Comparison of ENCODE assay signal across 29 cellular contexts in genomic region chr13:65026505-65026904, GRCh38.
"Had no signal": no experiment of that assay in that cellular context is flagged by ENCODE, and none has a peak within 500 bp of the region (broad histone marks: within the 10 kb centered on the region; RNA-seq: fewer than 3 reads in every experiment).

No MANE protein-coding gene starts in this region.

- H3K27ac ChIP-seq: stomach, suprapubic skin, testis, thoracic aorta, thyroid gland, tibial artery, tibial nerve, transverse colon, upper lobe of left lung, upper lobe of right lung, uterus, vagina had no signal

- ATAC-seq: stimulated activated effector memory CD8-positive, alpha-beta T cell treated with anti-CD3 and anti-CD28 coated beads, Interleukin-12 subunit alpha, Interleukin-12 subunit beta, amount 100 ng/mL, for 72 hours; stimulated activated memory B cell treated with anti-CD40 and anti-IgM and Interleukin-4, amounts not matched to agents 10 μg/mL and 1 μg/mL and 100 μg/mL, for 72 hours; stimulated activated naive B cell treated with anti-CD40 and anti-IgM and Interleukin-4, amounts not matched to agents 10 μg/mL and 1 μg/mL and 100 μg/mL, for 72 hours; stimulated activated naive CD8-positive, alpha-beta T cell treated with anti-CD3 and anti-CD28 coated beads, Interleukin-15, amount 100 ng/mL, for 72 hours; stimulated activated naive CD8-positive, alpha-beta T cell treated with anti-CD3 and anti-CD28 coated beads, Interleukin-15, Interleukin-2, amounts not matched to agents 100 U/mL and 50 U/mL, for 24 hours; upper lobe of right lung had no signal

- H3K36me3 ChIP-seq: stomach, suprapubic skin, thoracic aorta, thyroid gland, tibial artery, tibial nerve, transverse colon, upper lobe of left lung, upper lobe of right lung, uterus, vagina had no signal

- FAIRE-seq: urothelium cell line had no signal

- H3K27ac Mint-ChIP-seq: stimulated activated effector memory CD8-positive, alpha-beta T cell treated with anti-CD3 and anti-CD28 coated beads, Interleukin-12 subunit alpha, Interleukin-12 subunit beta, amount 100 ng/mL, for 72 hours; stimulated activated memory B cell treated with anti-CD40 and anti-IgM and Interleukin-4, amounts not matched to agents 10 μg/mL and 1 μg/mL and 100 μg/mL, for 72 hours; stimulated activated naive B cell treated with anti-CD40 and anti-IgM and Interleukin-4, amounts not matched to agents 10 μg/mL and 1 μg/mL and 100 μg/mL, for 72 hours; stimulated activated naive CD8-positive, alpha-beta T cell treated with anti-CD3 and anti-CD28 coated beads, Interleukin-15, amount 100 ng/mL, for 72 hours; stimulated activated naive CD8-positive, alpha-beta T cell treated with anti-CD3 and anti-CD28 coated beads, Interleukin-15, Interleukin-2, amounts not matched to agents 100 ng/mL and 50 ng/mL, for 24 hours; type B pancreatic cell had no signal

- H3K4me3 Mint-ChIP-seq: stimulated activated effector memory CD8-positive, alpha-beta T cell treated with anti-CD3 and anti-CD28 coated beads, Interleukin-12 subunit alpha, Interleukin-12 subunit beta, amount 100 ng/mL, for 72 hours; stimulated activated memory B cell treated with anti-CD40 and anti-IgM and Interleukin-4, amounts not matched to agents 10 μg/mL and 1 μg/mL and 100 μg/mL, for 72 hours; stimulated activated naive B cell treated with anti-CD40 and anti-IgM and Interleukin-4, amounts not matched to agents 10 μg/mL and 1 μg/mL and 100 μg/mL, for 72 hours; stimulated activated naive CD8-positive, alpha-beta T cell treated with anti-CD3 and anti-CD28 coated beads, Interleukin-15, amount 100 ng/mL, for 72 hours; stimulated activated naive CD8-positive, alpha-beta T cell treated with anti-CD3 and anti-CD28 coated beads, Interleukin-15, Interleukin-2, amounts not matched to agents 100 ng/mL and 50 ng/mL, for 24 hours; type B pancreatic cell had no signal

- DNase-seq: stimulated activated CD4-positive, alpha-beta T cell treated with anti-CD3 and anti-CD28 coated beads, Interleukin-2, amount 100 ng/mL, for 48 hours; stimulated activated CD4-positive, alpha-beta T cell treated with anti-CD3 and anti-CD28 coated beads, Interleukin-4, amount 100 ng/mL, for 1 hour; stimulated activated CD4-positive, alpha-beta T cell treated with anti-CD3 and anti-CD28 coated beads, Interleukin-4, amount 100 ng/mL, for 24 hours; stimulated activated CD4-positive, alpha-beta T cell treated with anti-CD3 and anti-CD28 coated beads, Interleukin-4, amount 100 ng/mL, for 4 hours; stimulated activated CD8-positive, alpha-beta memory T cell treated with anti-CD3 and anti-CD28 coated beads, Interleukin-4, amount 100 ng/mL, for 48 hours; stimulated activated naive B cell treated with anti-CD40 and anti-IgM and Interleukin-4, amounts not matched to agents 10 μg/mL and 1 μg/mL and 100 μg/mL, for 72 hours; stimulated activated naive CD4-positive, alpha-beta T cell; stimulated activated naive CD4-positive, alpha-beta T cell treated with Interleukin-2 at 50 U/mL for 16 hours; stimulated activated naive CD8-positive, alpha-beta T cell treated with anti-CD3 and anti-CD28 coated beads, Interleukin-15, amount 100 ng/mL, for 72 hours; stimulated activated naive CD8-positive, alpha-beta T cell treated with anti-CD3 and anti-CD28 coated beads, Interleukin-15, Interleukin-2, amounts not matched to agents 100 U/mL and 50 U/mL, for 24 hours; stomach; substantia nigra; testis; thyroid gland; tibial artery; transverse colon; trophoblast cell; upper lobe of left lung; upper lobe of right lung; uterus had no signal

- H3K4me1 ChIP-seq: stomach, suprapubic skin, testis, thyroid gland, tibial artery, tibial nerve, transverse colon, upper lobe of left lung, upper lobe of right lung, uterus, vagina had no signal

- H3K27me3 ChIP-seq: stomach, suprapubic skin, testis, thyroid gland, tibial artery, tibial nerve, transverse colon, upper lobe of left lung, upper lobe of right lung, uterus, vagina had no signal

- H3K4me1 Mint-ChIP-seq: stimulated activated effector memory CD8-positive, alpha-beta T cell treated with anti-CD3 and anti-CD28 coated beads, Interleukin-12 subunit alpha, Interleukin-12 subunit beta, amount 100 ng/mL, for 72 hours; stimulated activated memory B cell treated with anti-CD40 and anti-IgM and Interleukin-4, amounts not matched to agents 10 μg/mL and 1 μg/mL and 100 μg/mL, for 72 hours; stimulated activated naive B cell treated with anti-CD40 and anti-IgM and Interleukin-4, amounts not matched to agents 10 μg/mL and 1 μg/mL and 100 μg/mL, for 72 hours; stimulated activated naive CD8-positive, alpha-beta T cell treated with anti-CD3 and anti-CD28 coated beads, Interleukin-15, amount 100 ng/mL, for 72 hours had no signal

- H3K27me3 Mint-ChIP-seq: stimulated activated memory B cell treated with anti-CD40 and anti-IgM and Interleukin-4, amounts not matched to agents 10 μg/mL and 1 μg/mL and 100 μg/mL, for 72 hours; stimulated activated naive B cell treated with anti-CD40 and anti-IgM and Interleukin-4, amounts not matched to agents 10 μg/mL and 1 μg/mL and 100 μg/mL, for 72 hours; stimulated activated naive CD8-positive, alpha-beta T cell treated with anti-CD3 and anti-CD28 coated beads, Interleukin-15, amount 100 ng/mL, for 72 hours; stimulated activated naive CD8-positive, alpha-beta T cell treated with anti-CD3 and anti-CD28 coated beads, Interleukin-15, Interleukin-2, amounts not matched to agents 100 ng/mL and 50 ng/mL, for 24 hours; type B pancreatic cell had no signal

- H3K4me3 ChIP-seq: stomach, suprapubic skin, testis, thoracic aorta, thyroid gland, tibial artery, tibial nerve, transverse colon, upper lobe of left lung, upper lobe of right lung, uterus, vagina had no signal

- H3K36me3 Mint-ChIP-seq: stimulated activated effector memory CD8-positive, alpha-beta T cell treated with anti-CD3 and anti-CD28 coated beads, Interleukin-12 subunit alpha, Interleukin-12 subunit beta, amount 100 ng/mL, for 72 hours; stimulated activated memory B cell treated with anti-CD40 and anti-IgM and Interleukin-4, amounts not matched to agents 10 μg/mL and 1 μg/mL and 100 μg/mL, for 72 hours; stimulated activated naive B cell treated with anti-CD40 and anti-IgM and Interleukin-4, amounts not matched to agents 10 μg/mL and 1 μg/mL and 100 μg/mL, for 72 hours; type B pancreatic cell had no signal

- H3K9me3 ChIP-seq: suprapubic skin, testis, thoracic aorta, thyroid gland, tibial artery, tibial nerve, transverse colon, upper lobe of left lung, upper lobe of right lung, uterus, vagina had no signal
